ENCODE assay signal across 26 cellular contexts in the genomic region with DNA sequence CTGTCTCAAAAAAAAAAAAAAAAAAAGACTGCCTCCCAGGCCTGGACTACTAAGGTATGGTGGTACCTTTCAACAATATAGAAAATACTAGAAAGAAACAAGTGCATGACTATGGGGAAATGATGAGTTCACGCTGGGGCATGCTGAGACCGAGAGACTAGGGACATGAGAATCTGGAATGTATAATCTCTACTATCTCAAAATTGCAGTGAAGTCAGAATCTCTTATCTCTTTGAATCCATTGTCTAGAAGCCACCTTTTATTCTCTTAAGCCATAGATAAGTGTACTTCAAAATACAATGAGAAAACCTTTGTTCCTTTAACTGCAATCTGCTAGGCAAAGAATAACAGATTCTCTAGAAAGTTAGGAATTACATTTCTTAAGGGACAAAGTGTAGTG. TPM values are rescaled to one million over a fixed set of nuclear protein-coding genes. Genes with fewer than 3 reads are reported as not detected.
A peak's percentile ranks its signal among the peaks of the same experiment; 100 is the strongest.
DNase-seq lines count a peak whose midpoint lies in the region; ATAC-seq, FAIRE-seq and TF ChIP-seq lines count a peak whose summit lies in the region.
"Had no signal": no experiment of that assay in that cellular context is flagged by ENCODE, and none has a peak within 500 bp of the region (broad histone marks: within the 10 kb centered on the region; RNA-seq: fewer than 3 reads in every experiment).

No MANE protein-coding gene starts in this region.

- no TSS peak for BruUV-seq in K562 (replicated peaks; lab: Mats Ljungman, UMichigan)

- H3K36me3 ChIP-seq in HUES48 (ENCODE audit: control insufficient read depth, insufficient read depth, low read length) (no peaks in the 10 kb centered on the region), K562 (ENCODE audit: control insufficient read depth, insufficient read depth, low read length) (no peaks in the 10 kb centered on the region), osteoblast (ENCODE audit: insufficient read depth, low read length) (no peaks in the 10 kb centered on the region), tibial artery (no peaks in the 10 kb centered on the region)
- H3K36me3 ChIP-seq: BE2C; BLaER1 treated with 17β-estradiol and CSF1 and Interleukin-3, amounts not matched to agents 10 nM and 100 nM had no signal

- intact Hi-C loops in K562 (cut with micrococcal nuclease) (loop anchor here (10.0 kb wide), 1 partner anchor 676 kb away; no protein-coding TSS in a partner anchor), tibial artery (cut with DNase I; ENCODE audit: low total_unique reads) (no loop called here)

- peak overlapping the region; percentile 58 for H3K27ac ChIP-seq in HUES48 (ENCODE audit: low read depth, low read length)
- H3K27ac ChIP-seq in K562 (ENCODE audit: extremely low read depth, low read depth, low read length): no peak overlapping the region
- H3K27ac ChIP-seq in osteoblast (ENCODE audit: low read depth, low read length): no peak overlapping the region
- peak overlapping the region; percentile 51 to 85 for H3K27ac ChIP-seq in tibial artery
- H3K27ac ChIP-seq: A549; BLaER1 treated with 17β-estradiol and CSF1 and Interleukin-3, amounts not matched to agents 10 nM and 100 nM had no signal

- H3K36me3 Mint-ChIP-seq in nephron progenitor cell (ENCODE audit: low read depth): peaks cover 27% of the 10 kb centered on the region
- H3K36me3 Mint-ChIP-seq: CD8-positive, alpha-beta memory T cell had no signal

- H3K27me3 ChIP-seq in HUES48 (ENCODE audit: control insufficient read depth, insufficient read depth, low read length): peaks cover 22% of the 10 kb centered on the region
- H3K27me3 ChIP-seq in K562 (ENCODE audit: control insufficient read depth in 2 of 2, insufficient read depth in 2 of 2, low read length in 2 of 2): peaks cover 14 to 17% of the 10 kb centered on the region in 2 experiments; a peak in 4 of 5 replicates
- H3K27me3 ChIP-seq in osteoblast (ENCODE audit: insufficient read depth, low read length): peaks cover 11% of the 10 kb centered on the region
- H3K27me3 ChIP-seq in tibial artery: no peaks in the 10 kb centered on the region
- H3K27me3 ChIP-seq: BE2C had no signal

- no peak overlapping the region for H3K27ac Mint-ChIP-seq in nephron progenitor cell
- H3K27ac Mint-ChIP-seq: CD4-positive, alpha-beta T cell; CD8-positive, alpha-beta memory T cell; GM23338; H9 had no signal

- DNase-seq in K562 (ENCODE audit: extremely low read depth in 1 of 4, low spot score in 3 of 4) (no peak), osteoblast (ENCODE audit: insufficient read length, low spot score, missing footprints) (peak; percentile 37), tibial artery (no peak), nephron progenitor cell (no peak)
- DNase-seq: 8988T; ACHN; AML-193; BE2C; CD4-positive, alpha-beta T cell; CD8-positive, alpha-beta memory T cell; DMS 273 treated with DMSO at 0.1 percent for 48 hours; DMS79; EL; GDM1; H9 had no signal

- H3K4me2 ChIP-seq in K562 (ENCODE audit: insufficient read depth, low read length) (no peak overlapping the region), osteoblast (ENCODE audit: insufficient read depth, low read length) (no peak overlapping the region)
- H3K4me2 ChIP-seq: A549, GM23338 had no signal

- TF ChIP-seq RAD21 in K562 (CRISPR knock-in tag; conservative IDR thresholded peaks at IDR 0.05 in 1 of 2, IDR thresholded peaks at IDR 0.05 in 1 of 2): no peak

- H3K4me1 ChIP-seq in HUES48 (ENCODE audit: control insufficient read depth, insufficient read depth, low read length): no peaks in the 10 kb centered on the region
- H3K4me1 ChIP-seq in K562 (replicated peaks in 1 of 2; ENCODE audit: control insufficient read depth in 2 of 2, insufficient read depth in 2 of 2, low read length in 2 of 2): peaks cover 0 to under 1% of the 10 kb centered on the region in 2 experiments; a peak in 1 of 5 replicates
- H3K4me1 ChIP-seq in osteoblast (ENCODE audit: insufficient read depth, low read length): peaks cover 5% of the 10 kb centered on the region
- H3K4me1 ChIP-seq in tibial artery: peaks cover 0 to 46% (median 11%) of the 10 kb centered on the region in 4 donors
- H3K4me1 ChIP-seq: A549, BE2C had no signal

- in situ Hi-C loops in K562 (cut with MboI): no loop called here

- WGBS in K562 (ENCODE audit: insufficient coverage, low coverage, missing lambda C conversion rate): 0% methylated on average over 2 of the region's 2 CpGs

- H3K4me3 Mint-ChIP-seq in nephron progenitor cell: no peak overlapping the region
- H3K4me3 Mint-ChIP-seq: CD14-positive monocyte; CD4-positive, alpha-beta T cell; CD8-positive, alpha-beta memory T cell; GM23338; H9 had no signal

- H3K9me1 ChIP-seq in K562 (ENCODE audit: control insufficient read depth, insufficient read depth, low read length): no peaks in the 10 kb centered on the region

- H3K9me3 ChIP-seq in HUES48 (ENCODE audit: control insufficient read depth, insufficient read depth, low read length) (no peaks in the 10 kb centered on the region), K562 (replicated peaks; ENCODE audit: control insufficient read depth, insufficient read depth, low read depth, low read length) (no peaks in the 10 kb centered on the region), osteoblast (ENCODE audit: low read depth, low read length) (no peaks in the 10 kb centered on the region), tibial artery (no peaks in the 10 kb centered on the region)
- H3K9me3 ChIP-seq: BE2C had no signal

- TF ChIP-seq EP300 in K562 (IDR thresholded peaks at IDR 0.05; ENCODE audit: low read length): no peak

- H3K4me3 ChIP-seq in HUES48 (ENCODE audit: low read depth, low read length): no peak overlapping the region
- no peak overlapping the region for H3K4me3 ChIP-seq in K562
- H3K4me3 ChIP-seq in osteoblast (ENCODE audit: insufficient read depth, low read length): no peak overlapping the region
- H3K4me3 ChIP-seq in tibial artery: no peak overlapping the region
- H3K4me3 ChIP-seq: A549; BLaER1 treated with 17β-estradiol and CSF1 and Interleukin-3, amounts not matched to agents 10 nM and 100 nM; GM12878; GM23338 had no signal

- ATAC-seq in K562: no peak; the same call in 2 of the 3 replicates
- ATAC-seq in HG02970 (IDR thresholded peaks at IDR 0.05; ENCODE audit: low FRiP score, unreplicated experiment): no peak
- no peak for ATAC-seq in HG02798 (IDR thresholded peaks at IDR 0.05; ENCODE audit: poor library complexity, unreplicated experiment)
- ATAC-seq: A549, GM12878, GM23338, HCT116 had no signal

- H3K79me2 ChIP-seq in K562 (ENCODE audit: control insufficient read depth, insufficient read depth, low read length) (no peaks in the 10 kb centered on the region), osteoblast (ENCODE audit: insufficient read depth, low read length) (no peaks in the 10 kb centered on the region)

- peaks cover 15% of the 10 kb centered on the region for H3K27me3 Mint-ChIP-seq in nephron progenitor cell (ENCODE audit: low read depth, poor library complexity)

- CTCF ChIA-PET in K562 (lab: Yijun Ruan, JAX; ENCODE audit: low intra/inter-chr PET ratio): no interaction called here

- H4K20me1 ChIP-seq in K562 (replicated peaks; ENCODE audit: control insufficient read depth, insufficient read depth, low read length) (no peaks in the 10 kb centered on the region), osteoblast (ENCODE audit: insufficient read depth, low read length) (no peaks in the 10 kb centered on the region)
- H4K20me1 ChIP-seq: BLaER1 treated with 17β-estradiol and CSF1 and Interleukin-3, amounts not matched to agents 10 nM and 100 nM had no signal

- H2AFZ ChIP-seq in K562 (ENCODE audit: low read depth, low read length): no peak overlapping the region
- H2AFZ ChIP-seq in osteoblast (ENCODE audit: low read length): no peak overlapping the region
- H2AFZ ChIP-seq: GM23338 had no signal

- POLR2A ChIA-PET in K562 (lab: Yijun Ruan, JAX): interaction anchor here (0.6 kb wide), 2 partner anchors 36 to 157 kb away, joined by 3 read pairs; no protein-coding TSS in a partner anchor

- H3K9me3 Mint-ChIP-seq in nephron progenitor cell: peaks cover 15% of the 10 kb centered on the region
- H3K9me3 Mint-ChIP-seq: CD4-positive, alpha-beta T cell; GM23338; H9 had no signal

- FAIRE-seq in K562 (lab: Jason Lieb, UNC): no peak
- FAIRE-seq: A549, D721Med, GM12878, GM19239 had no signal

- TF ChIP-seq CTCF in K562 (IDR thresholded peaks at IDR 0.05 in 2 of 3, conservative IDR thresholded peaks at IDR 0.05 in 1 of 3; ENCODE audit: insufficient read depth in 2 of 3, low read depth in 1 of 3, low read length in 3 of 3): no peak
- TF ChIP-seq CTCF in osteoblast (IDR thresholded peaks at IDR 0.05; ENCODE audit: extremely low read depth, low read depth, low read length): no peak
- TF ChIP-seq CTCF in tibial artery (IDR thresholded peaks at IDR 0.05): no peak
- TF ChIP-seq CTCF in nephron progenitor cell (IDR thresholded peaks at IDR 0.05): no peak

- peaks cover 30% of the 10 kb centered on the region for H3K4me1 Mint-ChIP-seq in nephron progenitor cell
- H3K4me1 Mint-ChIP-seq: CD14-positive monocyte had no signal

- no peak for TF ChIP-seq POLR2A in K562 (conservative IDR thresholded peaks at IDR 0.05)

- no peak overlapping the region for H3K9ac ChIP-seq in HUES48 (ENCODE audit: low read depth, low read length)
- no peak overlapping the region for H3K9ac ChIP-seq in K562 (ENCODE audit: insufficient read depth in 1 of 2, low read depth in 2 of 2, low read length in 2 of 2)
- H3K9ac ChIP-seq: BLaER1 treated with 17β-estradiol and CSF1 and Interleukin-3, amounts not matched to agents 10 nM and 100 nM had no signal

TF ChIP-seq in K562, 482 proteins besides CTCF, POLR2A, EP300 and RAD21:
- TF ChIP-seq SOX6 (IDR thresholded peaks at IDR 0.05) (peak; percentile 59; the same call in 1 of the 2 replicates), ZNF217 (CRISPR knock-in tag; IDR thresholded peaks at IDR 0.05) (no peak)

RNA-seq across cellular contexts. Expression of a gene that starts 5.6 kb away (rescaled TPM):
- 0.12 and 0.44 TPM in 2 replicates for total RNA-seq in K562 (2011; cell fraction: chromatin; rRNA removed; ENCODE audit: low replicate concordance)
- 0.17 and 0.26 TPM in 2 replicates for total RNA-seq in K562 (2011; cell fraction: nucleolus; rRNA removed)
- total RNA-seq in K562 (2011; cell fraction: nucleoplasm; rRNA removed): 0.15 and 0.38 TPM in 2 replicates
- total RNA-seq in K562 (2014; rRNA removed) (not detected in 2 replicates), K562 (2014; rRNA removed; fragmentation: Illumina TruSeq; extraction: Trizol) (0.06 TPM in 1 of 2 replicates, not detected in the other), K562 (2015; rRNA removed; fragmentation: Illumina TruSeq; extraction: Trizol) (not detected in 2 replicates), K562 (2021) (not detected in 2 replicates), osteoblast (0.29 and 0.36 TPM in 2 replicates)
- polyA plus RNA-seq in K562 (2011; rRNA removed) (0.01 and 0.11 TPM in 2 replicates), K562 (2014; fragmentation: Illumina TruSeq; extraction: Trizol) (0.03 and 0.08 TPM in 2 replicates), K562 (2014; fragmentation: Nextera tagmentation; extraction: Ambion mirVana) (not detected), K562 (2014; rRNA removed) (0.03 and 0.05 TPM in 2 replicates)
- 0.01 TPM in 1 of 2 replicates, not detected in the other for polyA plus RNA-seq in K562 (2011; cell fraction: cytosol; rRNA removed)
- polyA plus RNA-seq in K562 (2011; cell fraction: nucleus; rRNA removed): 0.21 and 0.34 TPM in 2 replicates
- polyA plus RNA-seq in K562 (2012): 0.03 and 0.11 TPM in 2 replicates
- 0.06 TPM in 1 of 2 replicates, not detected in the other for polyA minus RNA-seq in K562 (2011; rRNA and poly(A)+ RNA removed)
- not detected in 2 replicates for polyA minus RNA-seq in K562 (2011; cell fraction: cytosol; rRNA and poly(A)+ RNA removed)
- 0.13 and 0.22 TPM in 2 replicates for polyA minus RNA-seq in K562 (2011; cell fraction: nucleus; rRNA and poly(A)+ RNA removed)
- total RNA-seq: CD4-positive, alpha-beta T cell; CD8-positive, alpha-beta memory T cell; GM12878 had no signal
- polyA plus RNA-seq: CD14-positive monocyte; CD8-positive, alpha-beta memory T cell had no signal

Comparison
In these comparisons a context has a peak if more than half of its experiments do, and no peak if none do; other contexts are left out.
1. H3K27ac ChIP-seq: peak in HUES48 (single experiment) and tibial artery (2 of 2); none in K562 (single experiment) and osteoblast (single experiment).